36 cellular contexts compared by ENCODE assay signal in genomic region chr10:132069122-132069848, GRCh38. TPM values are rescaled to one million over a fixed set of nuclear protein-coding genes. Genes with fewer than 3 reads are reported as not detected.
"Had no signal": no experiment of that assay in that cellular context is flagged by ENCODE, and none has a peak within 500 bp of the region (broad histone marks: within the 10 kb centered on the region; RNA-seq: fewer than 3 reads in every experiment).

No MANE protein-coding gene starts in this region.

- H3K9me3 Mint-ChIP-seq: activated CD4-positive, alpha-beta memory T cell treated with anti-CD3 and anti-CD28 coated beads for 36 hours; activated T-cell treated with anti-CD3 and anti-CD28 coated beads, Interleukin-2, amount 50 U/mL, for 4 hours; activated T-helper 1 cell treated with anti-CD3 and anti-CD28 coated beads, Interleukin-12 subunit alpha, Interleukin-12 subunit beta, Interleukin-2, Interleukin-4 antibody, amounts not matched to agents 30 ng/mL and 10 ng/mL and 1 ng/mL, durations not matched to agents 14 hours and 24 hours and 36 hours had no signal

- H3K36me3 Mint-ChIP-seq: activated CD4-positive, alpha-beta memory T cell treated with anti-CD3 and anti-CD28 coated beads for 36 hours; activated naive CD4-positive, alpha-beta T cell treated with anti-CD3 and anti-CD28 coated beads, Interleukin-2, amount 50 U/mL, for 72 hours; T-cell had no signal

- ATAC-seq: activated naive CD4-positive, alpha-beta T cell treated with anti-CD3 and anti-CD28 coated beads, Interleukin-2, amount 50 U/mL, for 72 hours; activated T-cell treated with anti-CD3 and anti-CD28 coated beads, Interleukin-2, amount 50 U/mL, for 4 hours; PC-3; SK-N-SH treated with all-trans-retinoic acid at 6 μM for 48 hours; T-cell had no signal

- H3K9me3 ChIP-seq: adrenal gland, Peyer's patch had no signal

- H3K27ac Mint-ChIP-seq: activated B cell treated with CpG ODN at 0.5 μM for 24 hours; activated CD4-positive, alpha-beta memory T cell treated with anti-CD3 and anti-CD28 coated beads for 36 hours; activated naive CD4-positive, alpha-beta T cell treated with anti-CD3 and anti-CD28 coated beads for 36 hours; activated naive CD4-positive, alpha-beta T cell treated with anti-CD3 and anti-CD28 coated beads, Interleukin-2, amount 50 U/mL, for 72 hours; activated T-helper 1 cell treated with anti-CD3 and anti-CD28 coated beads, Interleukin-12 subunit alpha, Interleukin-12 subunit beta, Interleukin-2, Interleukin-4 antibody, amounts not matched to agents 30 ng/mL and 10 ng/mL and 1 ng/mL, durations not matched to agents 14 hours and 24 hours and 36 hours; brain; T-cell had no signal

- H3K27me3 ChIP-seq: adrenal gland, Peyer's patch had no signal

- H3K27ac ChIP-seq: adrenal gland, Peyer's patch, VCaP had no signal

- H3K36me3 ChIP-seq: adrenal gland, Peyer's patch had no signal

- H3K4me3 Mint-ChIP-seq: activated B cell treated with CpG ODN at 0.5 μM for 24 hours; activated CD4-positive, alpha-beta memory T cell treated with anti-CD3 and anti-CD28 coated beads for 36 hours; activated naive CD4-positive, alpha-beta T cell treated with anti-CD3 and anti-CD28 coated beads for 36 hours; activated T-cell treated with anti-CD3 and anti-CD28 coated beads, Interleukin-2, amount 50 U/mL, for 4 hours; activated T-helper 1 cell treated with anti-CD3 and anti-CD28 coated beads, Interleukin-12 subunit alpha, Interleukin-12 subunit beta, Interleukin-2, Interleukin-4 antibody, amounts not matched to agents 30 ng/mL and 10 ng/mL and 1 ng/mL, durations not matched to agents 14 hours and 24 hours and 36 hours; brain; T-cell had no signal

- DNase-seq: activated B cell treated with CpG ODN at 0.5 μM for 24 hours; activated CD4-positive, alpha-beta memory T cell treated with anti-CD3 and anti-CD28 coated beads for 36 hours; activated CD4-positive, alpha-beta T cell treated with anti-CD3 and anti-CD28 coated beads for 4 hours; activated CD4-positive, alpha-beta T cell treated with anti-CD3 and anti-CD28 coated beads, Interleukin-2, amount 50 U/mL, for 1 hour; activated CD4-positive, CD25-positive, alpha-beta regulatory T cell treated with anti-CD3 and anti-CD28 coated beads, Interleukin-2, amount 50 U/mL, for 72 hours; activated CD8-positive, alpha-beta memory T cell treated with anti-CD3 and anti-CD28 coated beads, Interleukin-2, amount 50 U/mL, for 4 hours; activated gamma-delta T cell treated with Interleukin-2 at 50 U/mL for 16 hours; activated naive CD4-positive, alpha-beta T cell treated with anti-CD3 and anti-CD28 coated beads for 36 hours; activated T-cell treated with anti-CD3 and anti-CD28 coated beads for 4 hours; activated T-cell treated with anti-CD3 and anti-CD28 coated beads, Interleukin-2, amount 50 U/mL, for 4 hours; central memory CD4-positive, alpha-beta T cell; Karpas-422; KBM-7; NCI-H1105; NCI-H1436; NCI-H1694; NCI-H1930; NCI-H2081 treated with DMSO at 0.1 percent for 48 hours; NCI-H345; NCI-H524 treated with DMSO at 0.1 percent for 48 hours; NK-92 treated with Interleukin-12 subunit alpha and Interleukin-12 subunit beta, amount 100 ng/mL, for 24 hours; PC-3; RPMI8226; SHP77 treated with DMSO at 0.1 percent for 48 hours; T-cell; T-helper 2 cell; T-helper 9 cell had no signal

- H3K4me3 ChIP-seq: adrenal gland, Peyer's patch had no signal

RNA-seq across cellular contexts. Expression of gene JAKMIP3, which starts 3.5 kb away (rescaled TPM):
- total RNA-seq: bronchial epithelial cell, MCF 10A had no signal
